1 cellular context compared by ENCODE assay signal in the genomic region with DNA sequence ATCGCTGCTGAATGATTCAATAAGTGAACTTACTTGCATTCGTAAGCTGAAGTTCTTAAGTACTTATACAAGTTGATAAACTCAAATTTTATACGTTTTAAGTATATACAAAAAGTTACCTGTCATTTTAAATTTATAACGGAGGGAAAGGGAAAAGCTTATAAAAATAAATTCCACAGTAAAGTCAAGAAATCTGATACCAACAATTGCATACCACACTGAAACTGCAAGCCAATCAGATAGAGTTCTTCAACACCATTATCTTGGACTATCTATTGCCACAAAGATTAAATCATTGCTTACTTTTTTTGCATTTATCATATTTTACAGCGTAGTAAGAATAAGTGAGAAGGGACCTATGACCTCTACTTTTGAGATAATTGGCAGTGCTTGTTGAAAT.
TF ChIP-seq lines count a peak whose summit lies in the region.

No MANE protein-coding gene starts in this region.

TF ChIP-seq in HEK293, 187 proteins besides CTCF, POLR2A, EP300 and RAD21 (continued from another document):
- TF ChIP-seq, protein P1, sequence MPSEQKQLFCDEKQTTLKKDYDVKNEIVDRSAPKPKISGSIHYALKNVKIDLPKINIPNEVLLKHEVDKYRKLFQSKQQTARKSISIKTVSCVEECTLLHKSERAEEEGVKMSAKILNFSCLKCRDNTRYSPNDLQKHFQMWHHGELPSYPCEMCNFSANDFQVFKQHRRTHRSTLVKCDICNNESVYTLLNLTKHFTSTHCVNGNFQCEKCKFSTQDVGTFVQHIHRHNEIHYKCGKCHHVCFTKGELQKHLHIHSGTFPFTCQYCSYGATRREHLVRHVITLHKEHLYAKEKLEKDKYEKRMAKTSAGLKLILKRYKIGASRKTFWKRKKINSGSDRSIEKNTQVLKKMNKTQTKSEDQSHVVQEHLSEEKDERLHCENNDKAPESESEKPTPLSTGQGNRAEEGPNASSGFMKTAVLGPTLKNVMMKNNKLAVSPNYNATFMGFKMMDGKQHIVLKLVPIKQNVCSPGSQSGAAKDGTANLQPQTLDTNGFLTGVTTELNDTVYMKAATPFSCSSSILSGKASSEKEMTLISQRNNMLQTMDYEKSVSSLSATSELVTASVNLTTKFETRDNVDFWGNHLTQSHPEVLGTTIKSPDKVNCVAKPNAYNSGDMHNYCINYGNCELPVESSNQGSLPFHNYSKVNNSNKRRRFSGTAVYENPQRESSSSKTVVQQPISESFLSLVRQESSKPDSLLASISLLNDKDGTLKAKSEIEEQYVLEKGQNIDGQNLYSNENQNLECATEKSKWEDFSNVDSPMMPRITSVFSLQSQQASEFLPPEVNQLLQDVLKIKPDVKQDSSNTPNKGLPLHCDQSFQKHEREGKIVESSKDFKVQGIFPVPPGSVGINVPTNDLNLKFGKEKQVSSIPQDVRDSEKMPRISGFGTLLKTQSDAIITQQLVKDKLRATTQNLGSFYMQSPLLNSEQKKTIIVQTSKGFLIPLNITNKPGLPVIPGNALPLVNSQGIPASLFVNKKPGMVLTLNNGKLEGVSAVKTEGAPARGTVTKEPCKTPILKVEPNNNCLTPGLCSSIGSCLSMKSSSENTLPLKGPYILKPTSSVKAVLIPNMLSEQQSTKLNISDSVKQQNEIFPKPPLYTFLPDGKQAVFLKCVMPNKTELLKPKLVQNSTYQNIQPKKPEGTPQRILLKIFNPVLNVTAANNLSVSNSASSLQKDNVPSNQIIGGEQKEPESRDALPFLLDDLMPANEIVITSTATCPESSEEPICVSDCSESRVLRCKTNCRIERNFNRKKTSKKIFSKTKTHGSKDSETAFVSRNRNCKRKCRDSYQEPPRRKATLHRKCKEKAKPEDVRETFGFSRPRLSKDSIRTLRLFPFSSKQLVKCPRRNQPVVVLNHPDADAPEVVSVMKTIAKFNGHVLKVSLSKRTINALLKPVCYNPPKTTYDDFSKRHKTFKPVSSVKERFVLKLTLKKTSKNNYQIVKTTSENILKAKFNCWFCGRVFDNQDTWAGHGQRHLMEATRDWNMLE (tag by site-specific recombination; conservative IDR thresholded peaks at IDR 0.05; ENCODE audit: low read depth) = 0 out of 2 replicates have a peak, but pooled peaks have one; percentile 36
- no peak for TF ChIP-seq ZNF404 (tag by site-specific recombination; IDR thresholded peaks at IDR 0.05)
- no peak for TF ChIP-seq ZSCAN16 (tag by site-specific recombination; IDR thresholded peaks at IDR 0.05)
- TF ChIP-seq, protein P2, sequence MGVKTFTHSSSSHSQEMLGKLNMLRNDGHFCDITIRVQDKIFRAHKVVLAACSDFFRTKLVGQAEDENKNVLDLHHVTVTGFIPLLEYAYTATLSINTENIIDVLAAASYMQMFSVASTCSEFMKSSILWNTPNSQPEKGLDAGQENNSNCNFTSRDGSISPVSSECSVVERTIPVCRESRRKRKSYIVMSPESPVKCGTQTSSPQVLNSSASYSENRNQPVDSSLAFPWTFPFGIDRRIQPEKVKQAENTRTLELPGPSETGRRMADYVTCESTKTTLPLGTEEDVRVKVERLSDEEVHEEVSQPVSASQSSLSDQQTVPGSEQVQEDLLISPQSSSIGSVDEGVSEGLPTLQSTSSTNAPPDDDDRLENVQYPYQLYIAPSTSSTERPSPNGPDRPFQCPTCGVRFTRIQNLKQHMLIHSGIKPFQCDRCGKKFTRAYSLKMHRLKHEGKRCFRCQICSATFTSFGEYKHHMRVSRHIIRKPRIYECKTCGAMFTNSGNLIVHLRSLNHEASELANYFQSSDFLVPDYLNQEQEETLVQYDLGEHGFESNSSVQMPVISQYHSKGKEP (tag by site-specific recombination; IDR thresholded peaks at IDR 0.05) = peak; percentile 17; the same call in 1 of the 2 replicates
- no peak for TF ChIP-seq ZNF473 (tag by site-specific recombination; IDR thresholded peaks at IDR 0.05)
- peak; percentile 79 for TF ChIP-seq ZNF843 (tag by site-specific recombination; IDR thresholded peaks at IDR 0.05)
- TF ChIP-seq ZNF776 (tag by site-specific recombination; IDR thresholded peaks at IDR 0.05; ENCODE audit: borderline replicate concordance) = no peak
- no peak for TF ChIP-seq ZNF366 (tag by site-specific recombination; conservative IDR thresholded peaks at IDR 0.05)
- TF ChIP-seq ZNF433 (tag by site-specific recombination; IDR thresholded peaks at IDR 0.05; ENCODE audit: low read depth) = no peak
- TF ChIP-seq ZEB2 (tag by site-specific recombination; IDR thresholded peaks at IDR 0.05) = peak; percentile 36; the same call in 1 of the 2 replicates
- TF ChIP-seq, protein P3, sequence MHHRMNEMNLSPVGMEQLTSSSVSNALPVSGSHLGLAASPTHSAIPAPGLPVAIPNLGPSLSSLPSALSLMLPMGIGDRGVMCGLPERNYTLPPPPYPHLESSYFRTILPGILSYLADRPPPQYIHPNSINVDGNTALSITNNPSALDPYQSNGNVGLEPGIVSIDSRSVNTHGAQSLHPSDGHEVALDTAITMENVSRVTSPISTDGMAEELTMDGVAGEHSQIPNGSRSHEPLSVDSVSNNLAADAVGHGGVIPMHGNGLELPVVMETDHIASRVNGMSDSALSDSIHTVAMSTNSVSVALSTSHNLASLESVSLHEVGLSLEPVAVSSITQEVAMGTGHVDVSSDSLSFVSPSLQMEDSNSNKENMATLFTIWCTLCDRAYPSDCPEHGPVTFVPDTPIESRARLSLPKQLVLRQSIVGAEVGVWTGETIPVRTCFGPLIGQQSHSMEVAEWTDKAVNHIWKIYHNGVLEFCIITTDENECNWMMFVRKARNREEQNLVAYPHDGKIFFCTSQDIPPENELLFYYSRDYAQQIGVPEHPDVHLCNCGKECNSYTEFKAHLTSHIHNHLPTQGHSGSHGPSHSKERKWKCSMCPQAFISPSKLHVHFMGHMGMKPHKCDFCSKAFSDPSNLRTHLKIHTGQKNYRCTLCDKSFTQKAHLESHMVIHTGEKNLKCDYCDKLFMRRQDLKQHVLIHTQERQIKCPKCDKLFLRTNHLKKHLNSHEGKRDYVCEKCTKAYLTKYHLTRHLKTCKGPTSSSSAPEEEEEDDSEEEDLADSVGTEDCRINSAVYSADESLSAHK (tag by site-specific recombination; IDR thresholded peaks at IDR 0.05) = 0 out of 2 replicates have a peak, but pooled peaks have one; percentile 26
- no peak for TF ChIP-seq ZNF585B (tag by site-specific recombination; IDR thresholded peaks at IDR 0.05)
- TF ChIP-seq ZNF548 (tag by site-specific recombination; IDR thresholded peaks at IDR 0.05) = no peak
- no peak for TF ChIP-seq ZFP41 (tag by site-specific recombination; IDR thresholded peaks at IDR 0.05; ENCODE audit: borderline replicate concordance)
- peak; percentile 14; the same call in 1 of the 2 replicates for TF ChIP-seq OSR2 (tag by site-specific recombination; IDR thresholded peaks at IDR 0.05)
